In the genomic region with DNA sequence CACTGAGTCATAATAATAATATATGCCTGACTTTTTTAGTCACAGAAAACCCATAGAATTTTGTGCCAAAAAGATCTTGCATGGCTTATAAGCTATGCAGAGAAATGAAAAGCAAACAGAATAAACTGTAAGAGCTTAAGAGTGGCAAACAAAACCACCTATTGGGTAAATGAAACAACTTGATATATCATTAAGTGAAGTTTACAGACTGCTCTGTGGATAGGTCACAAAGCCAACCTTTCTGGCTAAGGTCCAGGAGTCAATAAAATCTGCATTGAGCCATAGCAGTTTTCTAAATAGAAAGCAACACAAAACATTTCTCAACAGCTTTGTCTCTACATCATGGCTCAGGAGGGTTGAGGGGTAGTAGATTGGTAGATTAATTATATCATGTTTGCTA, we compare ENCODE assay signal across 23 cellular contexts.
DNase-seq lines count a peak whose midpoint lies in the region; ATAC-seq, FAIRE-seq and TF ChIP-seq lines count a peak whose summit lies in the region.
"Had no signal": no experiment of that assay in that cellular context is flagged by ENCODE, and none has a peak within 500 bp of the region (broad histone marks: within the 10 kb centered on the region; RNA-seq: fewer than 3 reads in every experiment).

No MANE protein-coding gene starts in this region.

- POLR2A ChIA-PET in GM12878 (lab: Charles Lee), result no interaction called here

- intact Hi-C loops in GM12878 (cut with micrococcal nuclease; ENCODE audit: unreplicated experiment) (no loop called here), uterus (cut with DNase I; ENCODE audit: low total_unique reads) (no loop called here)

- no peak for FAIRE-seq in GM12878 (lab: Jason Lieb, UNC)
- FAIRE-seq: bronchial epithelial cell, keratinocyte, pancreas had no signal

- no peak overlapping the region for H3K9ac ChIP-seq in GM12878 (ENCODE audit: control insufficient read depth, insufficient read depth, low read length)

- TF ChIP-seq POLR2A in GM12878 (IDR thresholded peaks at IDR 0.05; ENCODE audit: low read depth, low read length) (no peak), upper lobe of left lung (IDR thresholded peaks at IDR 0.05) (no peak), uterus (IDR thresholded peaks at IDR 0.05) (no peak)

- no peak overlapping the region for H3K4me2 ChIP-seq in GM12878 (ENCODE audit: control insufficient read depth, insufficient read depth)

- TF ChIP-seq RAD21 in GM12878 (IDR thresholded peaks at IDR 0.05; ENCODE audit: insufficient read depth, low read depth, low read length), result no peak

- ATAC-seq in GM12878, result no peak
- ATAC-seq in upper lobe of left lung (ENCODE audit: low FRiP score in 2 of 2), result no peak
- ATAC-seq: activated naive CD8-positive, alpha-beta T cell treated with anti-CD3 and anti-CD28 coated beads, Interleukin-2, amount 50 U/mL, for 24 hours; foreskin keratinocyte; naive thymus-derived CD8-positive, alpha-beta T cell; pancreas had no signal

- BruUV-seq in GM12878 (replicated peaks; lab: Mats Ljungman, UMichigan), result no TSS peak

- H4K20me1 ChIP-seq in GM12878 (ENCODE audit: control insufficient read depth, insufficient read depth), result no peaks in the 10 kb centered on the region

- SMC1A ChIA-PET in GM12878 (lab: Charles Lee; ENCODE audit: uncharacterized antibody, unreplicated experiment), result interaction anchor here (0.7 kb wide), 1 partner anchor 588 kb away, joined by 3 read pairs; no protein-coding TSS in a partner anchor

- no peak for TF ChIP-seq CTCF in GM12878 (IDR thresholded peaks at IDR 0.05 in 2 of 3, conservative IDR thresholded peaks at IDR 0.05 in 1 of 3; ENCODE audit: control insufficient read depth in 2 of 3, extremely low read depth in 1 of 3, insufficient read depth in 1 of 3, low read depth in 3 of 3, low read length in 3 of 3)
- no peak for TF ChIP-seq CTCF in upper lobe of left lung (IDR thresholded peaks at IDR 0.05)
- no peak for TF ChIP-seq CTCF in uterus (IDR thresholded peaks at IDR 0.05)

- no peaks in the 10 kb centered on the region for H3K79me2 ChIP-seq in GM12878 (ENCODE audit: control insufficient read depth, insufficient read depth, low read length)

- RAD21 ChIA-PET in GM12878 (lab: Charles Lee; ENCODE audit: unreplicated experiment), result no interaction called here

- H3K4me3 ChIP-seq in GM12878, result no peak overlapping the region
- H3K4me3 ChIP-seq in upper lobe of left lung, result no peak overlapping the region
- no peak overlapping the region for H3K4me3 ChIP-seq in uterus
- H3K4me3 ChIP-seq: pancreas, SJCRH30 had no signal

- H3K9me3 ChIP-seq in GM12878 (replicated peaks; ENCODE audit: control insufficient read depth, insufficient read depth, low read length), result peaks cover 2% of the 10 kb centered on the region; the same call in 2 of the 3 replicates
- no peaks in the 10 kb centered on the region for H3K9me3 ChIP-seq in upper lobe of left lung
- peaks cover 0 to 4% of the 10 kb centered on the region in 2 donors for H3K9me3 ChIP-seq in uterus
- H3K9me3 ChIP-seq: pancreas, SJCRH30 had no signal

- DNase-seq in DMS79 treated with DMSO at 0.1 percent for 48 hours (lab: John Stamatoyannopoulos, UW) (peak; percentile 96), NCI-H1417 treated with DMSO at 0.1 percent for 48 hours (lab: John Stamatoyannopoulos, UW) (peak; percentile 80), NCI-H345 treated with DMSO at 0.1 percent for 48 hours (lab: John Stamatoyannopoulos, UW; ENCODE audit: unreplicated experiment) (peak; percentile 99), GM12878 (ENCODE audit: low read depth, low spot score) (no peak), epidermal melanocyte (ENCODE audit: insufficient read length, low spot score) (no peak), upper lobe of left lung (no peak), uterus (no peak)
- no peak for DNase-seq in activated naive CD4-positive, alpha-beta T cell treated with Interleukin-2 at 50 U/mL for 16 hours
- DNase-seq: activated CD4-positive, CD25-positive, alpha-beta regulatory T cell; activated CD8-positive, alpha-beta memory T cell treated with anti-CD3 and anti-CD28 coated beads for 24 hours; activated naive CD8-positive, alpha-beta T cell treated with anti-CD3 and anti-CD28 coated beads, Interleukin-2, amount 50 U/mL, for 24 hours; CD8-positive, alpha-beta memory T cell; foreskin keratinocyte; hypothalamus; KBM-7; mesenchymal stem cell; naive thymus-derived CD8-positive, alpha-beta T cell; NCI-H1048; pancreas; SJCRH30; stimulated activated CD4-positive, alpha-beta T cell treated with anti-CD3 and anti-CD28 coated beads, Interleukin-2, amount 100 ng/mL, for 48 hours had no signal

- TF ChIP-seq EP300 in GM12878 (IDR thresholded peaks at IDR 0.05; ENCODE audit: borderline replicate concordance in 1 of 2, control insufficient read depth in 1 of 2, low read depth in 2 of 2, low read length in 2 of 2) (no peak), upper lobe of left lung (IDR thresholded peaks at IDR 0.05) (no peak)

- CTCF ChIA-PET in GM12878 (lab: Yijun Ruan, JAX), result no interaction called here

- in situ Hi-C loops in GM12878 (cut with MboI), result no loop called here

- no peaks in the 10 kb centered on the region for H3K4me1 ChIP-seq in GM12878 (ENCODE audit: control insufficient read depth, insufficient read depth, low read length)
- no peaks in the 10 kb centered on the region for H3K4me1 ChIP-seq in upper lobe of left lung
- H3K4me1 ChIP-seq in uterus, result no peaks in the 10 kb centered on the region
- H3K4me1 ChIP-seq: foreskin keratinocyte, pancreas, SJCRH30 had no signal

- H2AFZ ChIP-seq in GM12878 (ENCODE audit: control insufficient read depth, low read depth, low read length), result no peak overlapping the region

- no peaks in the 10 kb centered on the region for H3K36me3 ChIP-seq in GM12878 (ENCODE audit: control insufficient read depth in 2 of 2, insufficient read depth in 2 of 2, low read length in 1 of 2)
- no peaks in the 10 kb centered on the region for H3K36me3 ChIP-seq in upper lobe of left lung
- no peaks in the 10 kb centered on the region for H3K36me3 ChIP-seq in uterus
- H3K36me3 ChIP-seq: pancreas, SJCRH30 had no signal

- H3K27me3 ChIP-seq in GM12878 (replicated peaks in 1 of 2; ENCODE audit: control insufficient read depth in 2 of 2, insufficient read depth in 2 of 2, low read length in 1 of 2) (no peaks in the 10 kb centered on the region), upper lobe of left lung (no peaks in the 10 kb centered on the region), uterus (no peaks in the 10 kb centered on the region)
- H3K27me3 ChIP-seq: foreskin keratinocyte, pancreas, SJCRH30 had no signal

- H3K27ac ChIP-seq in GM12878 (ENCODE audit: control insufficient read depth, insufficient read depth), result no peak overlapping the region
- H3K27ac ChIP-seq in upper lobe of left lung, result no peak overlapping the region
- H3K27ac ChIP-seq in uterus, result no peak overlapping the region
- H3K27ac ChIP-seq: foreskin keratinocyte, pancreas, SJCRH30 had no signal

TF ChIP-seq in GM12878, 131 proteins besides CTCF, POLR2A, EP300 and RAD21 (continues in another document):
- TF ChIP-seq, protein P1, sequence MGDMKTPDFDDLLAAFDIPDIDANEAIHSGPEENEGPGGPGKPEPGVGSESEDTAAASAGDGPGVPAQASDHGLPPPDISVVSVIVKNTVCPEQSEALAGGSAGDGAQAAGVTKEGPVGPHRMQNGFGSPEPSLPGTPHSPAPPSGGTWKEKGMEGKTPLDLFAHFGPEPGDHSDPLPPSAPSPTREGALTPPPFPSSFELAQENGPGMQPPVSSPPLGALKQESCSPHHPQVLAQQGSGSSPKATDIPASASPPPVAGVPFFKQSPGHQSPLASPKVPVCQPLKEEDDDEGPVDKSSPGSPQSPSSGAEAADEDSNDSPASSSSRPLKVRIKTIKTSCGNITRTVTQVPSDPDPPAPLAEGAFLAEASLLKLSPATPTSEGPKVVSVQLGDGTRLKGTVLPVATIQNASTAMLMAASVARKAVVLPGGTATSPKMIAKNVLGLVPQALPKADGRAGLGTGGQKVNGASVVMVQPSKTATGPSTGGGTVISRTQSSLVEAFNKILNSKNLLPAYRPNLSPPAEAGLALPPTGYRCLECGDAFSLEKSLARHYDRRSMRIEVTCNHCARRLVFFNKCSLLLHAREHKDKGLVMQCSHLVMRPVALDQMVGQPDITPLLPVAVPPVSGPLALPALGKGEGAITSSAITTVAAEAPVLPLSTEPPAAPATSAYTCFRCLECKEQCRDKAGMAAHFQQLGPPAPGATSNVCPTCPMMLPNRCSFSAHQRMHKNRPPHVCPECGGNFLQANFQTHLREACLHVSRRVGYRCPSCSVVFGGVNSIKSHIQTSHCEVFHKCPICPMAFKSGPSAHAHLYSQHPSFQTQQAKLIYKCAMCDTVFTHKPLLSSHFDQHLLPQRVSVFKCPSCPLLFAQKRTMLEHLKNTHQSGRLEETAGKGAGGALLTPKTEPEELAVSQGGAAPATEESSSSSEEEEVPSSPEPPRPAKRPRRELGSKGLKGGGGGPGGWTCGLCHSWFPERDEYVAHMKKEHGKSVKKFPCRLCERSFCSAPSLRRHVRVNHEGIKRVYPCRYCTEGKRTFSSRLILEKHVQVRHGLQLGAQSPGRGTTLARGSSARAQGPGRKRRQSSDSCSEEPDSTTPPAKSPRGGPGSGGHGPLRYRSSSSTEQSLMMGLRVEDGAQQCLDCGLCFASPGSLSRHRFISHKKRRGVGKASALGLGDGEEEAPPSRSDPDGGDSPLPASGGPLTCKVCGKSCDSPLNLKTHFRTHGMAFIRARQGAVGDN (IDR thresholded peaks at IDR 0.05), result no peak

Comparison
In these comparisons a context has a peak if more than half of its experiments do, and no peak if none do; other contexts are left out.
1. DNase-seq: peak in DMS79 treated with DMSO at 0.1 percent for 48 hours (single experiment), NCI-H1417 treated with DMSO at 0.1 percent for 48 hours (single experiment) and NCI-H345 treated with DMSO at 0.1 percent for 48 hours (single experiment); none in GM12878 (single experiment), activated naive CD4-positive, alpha-beta T cell treated with Interleukin-2 at 50 U/mL for 16 hours (single experiment), epidermal melanocyte (single experiment), upper lobe of left lung (0 of 2) and uterus (0 of 2).